In genomic region chr7:1533255-1533568, GRCh38 we compare ENCODE assay signal across 8 cellular contexts. TPM values are rescaled to one million over a fixed set of nuclear protein-coding genes. Genes with fewer than 3 reads are reported as not detected.
DNase-seq lines count a peak whose midpoint lies in the region; ATAC-seq and TF ChIP-seq lines count a peak whose summit lies in the region.

No MANE protein-coding gene starts in this region.

- no peaks in the 10 kb centered on the region for H3K36me3 ChIP-seq in transverse colon

- CTCF ChIA-PET in activated naive CD4-positive, alpha-beta T cell treated with anti-CD3 and anti-CD28 coated beads for 36 hours (lab: Charles Lee), result interaction anchor here (0.6 to 2.0 kb wide), 3 partner anchors 23 to 28 kb away, joined by 3 to 6 read pairs (median 5); no protein-coding TSS in a partner anchor

- peak overlapping the region; percentile 89 for H3K27ac Mint-ChIP-seq in activated naive CD4-positive, alpha-beta T cell treated with anti-CD3 and anti-CD28 coated beads for 36 hours
- peak overlapping the region; percentile 92 for H3K27ac Mint-ChIP-seq in memory B cell

- peak overlapping the region; percentile 97 to 99 (median 98) for H3K27ac ChIP-seq in transverse colon

- H3K9me3 ChIP-seq in transverse colon, result no peaks in the 10 kb centered on the region

- intact Hi-C loops in activated naive CD4-positive, alpha-beta T cell treated with anti-CD3 and anti-CD28 coated beads for 36 hours (cut with micrococcal nuclease), result loop anchor here (1.0 to 2.0 kb wide), 4 partner anchors 20 to 38 kb away; partner anchors contain the start of genes INTS1, PSMG3 and TMEM184A
- intact Hi-C loops in transverse colon (cut with DNase I; ENCODE audit: low total_unique reads), result no loop called here

- peak overlapping the region; percentile 88 for H3K4me3 Mint-ChIP-seq in activated naive CD4-positive, alpha-beta T cell treated with anti-CD3 and anti-CD28 coated beads for 36 hours
- peak overlapping the region; percentile 85 for H3K4me3 Mint-ChIP-seq in memory B cell

- no peaks in the 10 kb centered on the region for H3K27me3 ChIP-seq in transverse colon

- peaks cover 29 to 60% (median 55%) of the 10 kb centered on the region in 4 donors for H3K4me1 ChIP-seq in transverse colon

- no peak for TF ChIP-seq EP300 in transverse colon (IDR thresholded peaks at IDR 0.05; ENCODE audit: low read depth)

- 20 to 22% methylated on average over 1 to 7 of the region's 9 CpGs for WGBS in transverse colon (ENCODE audit: low coverage in 1 of 2), 2 donors

- ATAC-seq in memory B cell (ENCODE audit: low read depth) (no peak), GM21619 (IDR thresholded peaks at IDR 0.05; ENCODE audit: unreplicated experiment) (no peak)

- H3K4me3 ChIP-seq in astrocyte of the cerebellum (ENCODE audit: low read depth, low read length) (peak overlapping the region; percentile 58), transverse colon (peak overlapping the region; percentile 3 to 75 (median 72))

- H3K36me3 Mint-ChIP-seq in activated naive CD4-positive, alpha-beta T cell treated with anti-CD3 and anti-CD28 coated beads for 36 hours (ENCODE audit: low read depth), result peaks cover 2% of the 10 kb centered on the region
- peaks cover 1% of the 10 kb centered on the region for H3K36me3 Mint-ChIP-seq in memory B cell

- in situ Hi-C loops in astrocyte of the cerebellum (cut with HindIII; ENCODE audit: low sequenced_read_pairs), result no loop called here
- in situ Hi-C loops in transverse colon (cut with MboI; ENCODE audit: low pct_ligation_motif_present in 1 of 4, low pct_unique_long_range_greater_than_20kb in 1 of 4, low sequenced_read_pairs in 3 of 4), result no loop called here

- peaks cover 19% of the 10 kb centered on the region for H3K4me1 Mint-ChIP-seq in activated naive CD4-positive, alpha-beta T cell treated with anti-CD3 and anti-CD28 coated beads for 36 hours (ENCODE audit: low read depth)
- H3K4me1 Mint-ChIP-seq in memory B cell, result peaks cover 18% of the 10 kb centered on the region

- TF ChIP-seq CTCF in astrocyte of the cerebellum (IDR thresholded peaks at IDR 0.05; ENCODE audit: low read depth, low read length, missing control alignments) (no peak), transverse colon (IDR thresholded peaks at IDR 0.05) (no peak)

- no peaks in the 10 kb centered on the region for H3K9me3 Mint-ChIP-seq in activated naive CD4-positive, alpha-beta T cell treated with anti-CD3 and anti-CD28 coated beads for 36 hours
- no peaks in the 10 kb centered on the region for H3K9me3 Mint-ChIP-seq in memory B cell

- no peaks in the 10 kb centered on the region for H3K27me3 Mint-ChIP-seq in activated naive CD4-positive, alpha-beta T cell treated with anti-CD3 and anti-CD28 coated beads for 36 hours (ENCODE audit: low read depth)
- H3K27me3 Mint-ChIP-seq in memory B cell, result no peaks in the 10 kb centered on the region

- no peak for TF ChIP-seq POLR2A in transverse colon (IDR thresholded peaks at IDR 0.05)

- no peak for DNase-seq in activated naive CD4-positive, alpha-beta T cell treated with anti-CD3 and anti-CD28 coated beads for 36 hours
- no peak for DNase-seq in activated naive CD4-positive, alpha-beta T cell (lab: John Stamatoyannopoulos, UW)
- DNase-seq in astrocyte of the cerebellum (ENCODE audit: low read depth) (no peak), memory B cell (ENCODE audit: low spot score in 2 of 2) (peak in 1 of 2 donors; percentile 13), transverse colon (no peak), dedifferentiated amniotic fluid mesenchymal stem cell (ENCODE audit: extremely low spot score) (no peak), HuH-7.5 (ENCODE audit: low spot score) (no peak)

RNA-seq across cellular contexts. Expression of gene MAFK, which starts 2.7 kb away (rescaled TPM):
- 10 to 100 TPM; 33.0 to 34.6 TPM for total RNA-seq in activated naive CD4-positive, alpha-beta T cell treated with anti-CD3 and anti-CD28 coated beads for 36 hours
- total RNA-seq in transverse colon, result 100 to 1,000 TPM in 1 of 4 donors, 10 to 100 TPM in 3; 22.9 to 103 (median 44.0) TPM

RNA-seq across cellular contexts. Expression of gene TMEM184A, which starts 22.8 kb away (rescaled TPM):
- total RNA-seq in activated naive CD4-positive, alpha-beta T cell treated with anti-CD3 and anti-CD28 coated beads for 36 hours, result under 1 TPM in 1 of 2 experiments, not detected in 1; 0.36 TPM
- total RNA-seq in transverse colon, result 100 to 1,000 TPM in 2 of 4 donors, 10 to 100 TPM in 2; 49.9 to 151 (median 94.1) TPM

RNA-seq across cellular contexts. Expression of gene INTS1, which starts 29.0 kb away (rescaled TPM):
- total RNA-seq in activated naive CD4-positive, alpha-beta T cell treated with anti-CD3 and anti-CD28 coated beads for 36 hours, result 100 to 1,000 TPM in 1 of 2 experiments, 10 to 100 TPM in 1; 97.6 to 103 TPM
- 100 to 1,000 TPM in 1 of 4 donors, 10 to 100 TPM in 3; 50.3 to 134 (median 71.4) TPM for total RNA-seq in transverse colon

RNA-seq across cellular contexts. Expression of gene PSMG3, which starts 36.6 kb away (rescaled TPM):
- total RNA-seq in activated naive CD4-positive, alpha-beta T cell treated with anti-CD3 and anti-CD28 coated beads for 36 hours, result 10 to 100 TPM; 29.8 to 33.9 TPM
- total RNA-seq in transverse colon, result 10 to 100 TPM in 3 of 4 donors, 1 to 10 TPM in 1; 7.1 to 41.9 (median 27.6) TPM

Comparison
In these comparisons a context has a peak if more than half of its experiments do, and no peak if none do; other contexts are left out.
1. RNA of gene TMEM184A, which starts 22.8 kb away (total RNA-seq): 49.9 to 151 TPM in transverse colon; 0.36 TPM in activated naive CD4-positive, alpha-beta T cell treated with anti-CD3 and anti-CD28 coated beads for 36 hours; every median in the first group is over 10 times any median in the second.